In genomic region chr4:75172551-75172950, GRCh38 we compare ENCODE assay signal across 13 cellular contexts.
DNase-seq lines count a peak whose midpoint lies in the region; ATAC-seq, FAIRE-seq and TF ChIP-seq lines count a peak whose summit lies in the region.
"Had no signal": no experiment of that assay in that cellular context is flagged by ENCODE, and none has a peak within 500 bp of the region (broad histone marks: within the 10 kb centered on the region; RNA-seq: fewer than 3 reads in every experiment).

No MANE protein-coding gene starts in this region.

- no peak overlapping the region for H3K27ac Mint-ChIP-seq in activated CD8-positive, alpha-beta memory T cell treated with anti-CD3 and anti-CD28 coated beads, Interleukin-2, amount 10 ng/mL, durations not matched to agents 7 days and 5 days
- H3K27ac Mint-ChIP-seq in stimulated activated memory B cell treated with anti-CD40 and anti-IgM and Interleukin-4, amounts not matched to agents 10 μg/mL and 1 μg/mL and 100 μg/mL, for 72 hours = peak overlapping the region; percentile 28
- H3K27ac Mint-ChIP-seq: stimulated activated naive CD8-positive, alpha-beta T cell treated with anti-CD3 and anti-CD28 coated beads, Interleukin-15, Interleukin-2, amounts not matched to agents 100 ng/mL and 50 ng/mL, for 24 hours had no signal

- ATAC-seq in activated CD8-positive, alpha-beta memory T cell treated with anti-CD3 and anti-CD28 coated beads, Interleukin-2, amount 10 ng/mL, durations not matched to agents 7 days and 5 days = peak; percentile 51
- ATAC-seq in GM21737 (IDR thresholded peaks at IDR 0.05; ENCODE audit: unreplicated experiment) = peak; percentile 57
- peak; percentile 86 for ATAC-seq in HG03139 (IDR thresholded peaks at IDR 0.05; ENCODE audit: unreplicated experiment)
- ATAC-seq in stimulated activated memory B cell treated with anti-CD40 and anti-IgM and Interleukin-4, amounts not matched to agents 10 μg/mL and 1 μg/mL and 100 μg/mL, for 72 hours = peak; percentile 90
- ATAC-seq: HepG2, PC-3 had no signal

- no peaks in the 10 kb centered on the region for H3K36me3 Mint-ChIP-seq in activated CD8-positive, alpha-beta memory T cell treated with anti-CD3 and anti-CD28 coated beads, Interleukin-2, amount 10 ng/mL, durations not matched to agents 7 days and 5 days
- H3K36me3 Mint-ChIP-seq in stimulated activated memory B cell treated with anti-CD40 and anti-IgM and Interleukin-4, amounts not matched to agents 10 μg/mL and 1 μg/mL and 100 μg/mL, for 72 hours = no peaks in the 10 kb centered on the region

- no peaks in the 10 kb centered on the region for H3K9me3 Mint-ChIP-seq in activated CD8-positive, alpha-beta memory T cell treated with anti-CD3 and anti-CD28 coated beads, Interleukin-2, amount 10 ng/mL, durations not matched to agents 7 days and 5 days (ENCODE audit: low read depth)
- no peaks in the 10 kb centered on the region for H3K9me3 Mint-ChIP-seq in stimulated activated memory B cell treated with anti-CD40 and anti-IgM and Interleukin-4, amounts not matched to agents 10 μg/mL and 1 μg/mL and 100 μg/mL, for 72 hours

- CTCF ChIA-PET in activated CD8-positive, alpha-beta memory T cell treated with anti-CD3 and anti-CD28 coated beads, Interleukin-2, amount 10 ng/mL, durations not matched to agents 7 days and 5 days (lab: Charles Lee) = no interaction called here

- H3K4me3 Mint-ChIP-seq in activated CD8-positive, alpha-beta memory T cell treated with anti-CD3 and anti-CD28 coated beads, Interleukin-2, amount 10 ng/mL, durations not matched to agents 7 days and 5 days = no peak overlapping the region
- H3K4me3 Mint-ChIP-seq in stimulated activated memory B cell treated with anti-CD40 and anti-IgM and Interleukin-4, amounts not matched to agents 10 μg/mL and 1 μg/mL and 100 μg/mL, for 72 hours = no peak overlapping the region
- H3K4me3 Mint-ChIP-seq: stimulated activated naive CD8-positive, alpha-beta T cell treated with anti-CD3 and anti-CD28 coated beads, Interleukin-15, Interleukin-2, amounts not matched to agents 100 ng/mL and 50 ng/mL, for 24 hours had no signal

- TF ChIP-seq POLR2A in H54 (IDR thresholded peaks at IDR 0.05; ENCODE audit: low read depth, low read length) = no peak

- H3K4me1 Mint-ChIP-seq in activated CD8-positive, alpha-beta memory T cell treated with anti-CD3 and anti-CD28 coated beads, Interleukin-2, amount 10 ng/mL, durations not matched to agents 7 days and 5 days = peaks cover 13% of the 10 kb centered on the region
- peaks cover 14% of the 10 kb centered on the region for H3K4me1 Mint-ChIP-seq in stimulated activated memory B cell treated with anti-CD40 and anti-IgM and Interleukin-4, amounts not matched to agents 10 μg/mL and 1 μg/mL and 100 μg/mL, for 72 hours

- H3K27me3 Mint-ChIP-seq in activated CD8-positive, alpha-beta memory T cell treated with anti-CD3 and anti-CD28 coated beads, Interleukin-2, amount 10 ng/mL, durations not matched to agents 7 days and 5 days = no peaks in the 10 kb centered on the region
- H3K27me3 Mint-ChIP-seq in stimulated activated memory B cell treated with anti-CD40 and anti-IgM and Interleukin-4, amounts not matched to agents 10 μg/mL and 1 μg/mL and 100 μg/mL, for 72 hours = peaks cover 8% of the 10 kb centered on the region
- H3K27me3 Mint-ChIP-seq: stimulated activated naive CD8-positive, alpha-beta T cell treated with anti-CD3 and anti-CD28 coated beads, Interleukin-15, Interleukin-2, amounts not matched to agents 100 ng/mL and 50 ng/mL, for 24 hours had no signal

- no peak for FAIRE-seq in H54 (lab: Jason Lieb, UNC)
- FAIRE-seq: HepG2 had no signal

- peak; percentile 62 for DNase-seq in activated CD8-positive, alpha-beta memory T cell treated with anti-CD3 and anti-CD28 coated beads, Interleukin-2, amount 10 ng/mL, durations not matched to agents 7 days and 5 days
- DNase-seq in activated CD8-positive, alpha-beta memory T cell treated with anti-CD3 and anti-CD28 coated beads, Interleukin-2, amount 50 U/mL, for 48 hours = no peak
- no peak for DNase-seq in NCI-H2029 (lab: John Stamatoyannopoulos, UW)
- DNase-seq in DMS79 treated with DMSO at 0.1 percent for 48 hours (lab: John Stamatoyannopoulos, UW) = no peak
- DNase-seq in H54 (ENCODE audit: insufficient read length, low spot score) = no peak
- DNase-seq: kidney glomerular epithelial cell, NCI-H2029 treated with DMSO at 0.1 percent for 48 hours, PC-3 had no signal
